24 cellular contexts compared by ENCODE assay signal in genomic region chr7:112052993-112053392, GRCh38.
"Had no signal": no experiment of that assay in that cellular context is flagged by ENCODE, and none has a peak within 500 bp of the region (broad histone marks: within the 10 kb centered on the region; RNA-seq: fewer than 3 reads in every experiment).

No MANE protein-coding gene starts in this region.

- H3K27ac ChIP-seq: esophagus squamous epithelium, gastrocnemius medialis, thoracic aorta, VCaP had no signal

- DNase-seq: activated CD4-positive, alpha-beta T cell treated with anti-CD3 and anti-CD28 coated beads, Interleukin-2, amount 10 ng/mL, durations not matched to agents 7 days and 5 days; activated CD8-positive, alpha-beta memory T cell treated with anti-CD3 and anti-CD28 coated beads, Interleukin-2, amount 10 ng/mL, durations not matched to agents 7 days and 5 days; activated CD8-positive, alpha-beta T cell treated with anti-CD3 and anti-CD28 coated beads for 36 hours; activated gamma-delta T cell; anterior cingulate cortex; effector memory CD4-positive, alpha-beta T cell; esophagus squamous epithelium; gastrocnemius medialis; hippocampal formation; left cardiac atrium; mesendoderm; naive B cell; nucleus accumbens; posterior cingulate gyrus; retina; stimulated activated CD4-positive, alpha-beta T cell treated with anti-CD3 and anti-CD28 coated beads, Interleukin-4, amount 100 ng/mL, for 24 hours; stimulated activated naive CD4-positive, alpha-beta T cell treated with Interleukin-2 at 50 U/mL for 16 hours; upper lobe of left lung had no signal

- H3K4me3 Mint-ChIP-seq: activated CD4-positive, alpha-beta T cell treated with anti-CD3 and anti-CD28 coated beads, Interleukin-2, amount 10 ng/mL, durations not matched to agents 7 days and 5 days; activated CD8-positive, alpha-beta memory T cell treated with anti-CD3 and anti-CD28 coated beads, Interleukin-2, amount 10 ng/mL, durations not matched to agents 7 days and 5 days; activated CD8-positive, alpha-beta T cell treated with anti-CD3 and anti-CD28 coated beads for 36 hours; activated naive CD4-positive, alpha-beta T cell treated with anti-CD3 and anti-CD28 coated beads, Interleukin-2, amount 50 U/mL, for 24 hours; activated T-helper 1 cell treated with anti-CD3 and anti-CD28 coated beads, Interleukin-12 subunit alpha, Interleukin-12 subunit beta, Interleukin-2, Interleukin-4 antibody, amounts not matched to agents 30 ng/mL and 10 ng/mL and 1 ng/mL, durations not matched to agents 14 hours and 24 hours and 36 hours; brain; naive B cell had no signal

- H3K9me3 ChIP-seq: esophagus squamous epithelium, gastrocnemius medialis, thoracic aorta, upper lobe of left lung had no signal

- H3K27me3 ChIP-seq: esophagus squamous epithelium, gastrocnemius medialis, upper lobe of left lung had no signal

- H3K36me3 ChIP-seq: esophagus squamous epithelium, gastrocnemius medialis, thoracic aorta, upper lobe of left lung had no signal

- H3K4me1 Mint-ChIP-seq: activated CD4-positive, alpha-beta T cell treated with anti-CD3 and anti-CD28 coated beads, Interleukin-2, amount 10 ng/mL, durations not matched to agents 7 days and 5 days; activated CD8-positive, alpha-beta memory T cell treated with anti-CD3 and anti-CD28 coated beads, Interleukin-2, amount 10 ng/mL, durations not matched to agents 7 days and 5 days; activated naive CD4-positive, alpha-beta T cell treated with anti-CD3 and anti-CD28 coated beads, Interleukin-2, amount 50 U/mL, for 24 hours; naive B cell had no signal

- H3K36me3 Mint-ChIP-seq: activated CD8-positive, alpha-beta memory T cell treated with anti-CD3 and anti-CD28 coated beads, Interleukin-2, amount 10 ng/mL, durations not matched to agents 7 days and 5 days; activated naive CD4-positive, alpha-beta T cell treated with anti-CD3 and anti-CD28 coated beads, Interleukin-2, amount 50 U/mL, for 24 hours; brain; naive B cell had no signal

- ATAC-seq: activated CD4-positive, CD25-positive, alpha-beta regulatory T cell treated with anti-CD3 and anti-CD28 coated beads, Interleukin-2, amount 50 U/mL, for 24 hours; activated CD8-positive, alpha-beta memory T cell treated with anti-CD3 and anti-CD28 coated beads, Interleukin-2, amount 10 ng/mL, durations not matched to agents 7 days and 5 days; activated CD8-positive, alpha-beta T cell treated with anti-CD3 and anti-CD28 coated beads for 36 hours; left cardiac atrium had no signal

- H3K4me3 ChIP-seq: esophagus squamous epithelium, gastrocnemius medialis, thoracic aorta, upper lobe of left lung had no signal

- H3K9me3 Mint-ChIP-seq: activated CD4-positive, alpha-beta T cell treated with anti-CD3 and anti-CD28 coated beads, Interleukin-2, amount 10 ng/mL, durations not matched to agents 7 days and 5 days; activated CD8-positive, alpha-beta T cell treated with anti-CD3 and anti-CD28 coated beads for 36 hours; activated naive CD4-positive, alpha-beta T cell treated with anti-CD3 and anti-CD28 coated beads, Interleukin-2, amount 50 U/mL, for 24 hours; activated T-helper 1 cell treated with anti-CD3 and anti-CD28 coated beads, Interleukin-12 subunit alpha, Interleukin-12 subunit beta, Interleukin-2, Interleukin-4 antibody, amounts not matched to agents 30 ng/mL and 10 ng/mL and 1 ng/mL, durations not matched to agents 14 hours and 24 hours and 36 hours had no signal

- H3K27me3 Mint-ChIP-seq: activated CD8-positive, alpha-beta T cell treated with anti-CD3 and anti-CD28 coated beads for 36 hours; activated naive CD4-positive, alpha-beta T cell treated with anti-CD3 and anti-CD28 coated beads, Interleukin-2, amount 50 U/mL, for 24 hours; brain; naive B cell had no signal

- H3K27ac Mint-ChIP-seq: activated CD4-positive, alpha-beta T cell treated with anti-CD3 and anti-CD28 coated beads, Interleukin-2, amount 10 ng/mL, durations not matched to agents 7 days and 5 days; activated CD8-positive, alpha-beta memory T cell treated with anti-CD3 and anti-CD28 coated beads, Interleukin-2, amount 10 ng/mL, durations not matched to agents 7 days and 5 days; activated CD8-positive, alpha-beta T cell treated with anti-CD3 and anti-CD28 coated beads for 36 hours; activated naive CD4-positive, alpha-beta T cell treated with anti-CD3 and anti-CD28 coated beads, Interleukin-2, amount 50 U/mL, for 24 hours; activated T-helper 1 cell treated with anti-CD3 and anti-CD28 coated beads, Interleukin-12 subunit alpha, Interleukin-12 subunit beta, Interleukin-2, Interleukin-4 antibody, amounts not matched to agents 30 ng/mL and 10 ng/mL and 1 ng/mL, durations not matched to agents 14 hours and 24 hours and 36 hours; brain; naive B cell had no signal
